In genomic region chr1:118931876-118932275, GRCh38 we compare ENCODE assay signal across 18 cellular contexts. TPM values are rescaled to one million over a fixed set of nuclear protein-coding genes. Genes with fewer than 3 reads are reported as not detected.
A peak's percentile ranks its signal among the peaks of the same experiment; 100 is the strongest.
DNase-seq lines count a peak whose midpoint lies in the region; ATAC-seq lines count a peak whose summit lies in the region.
"Had no signal": no experiment of that assay in that cellular context is flagged by ENCODE, and none has a peak within 500 bp of the region (broad histone marks: within the 10 kb centered on the region; RNA-seq: fewer than 3 reads in every experiment).

No MANE protein-coding gene starts in this region.

- ATAC-seq in HG03565 (IDR thresholded peaks at IDR 0.05; ENCODE audit: unreplicated experiment), result no peak
- ATAC-seq: T-helper 17 cell had no signal

- DNase-seq in NCI-H1105 treated with DMSO at 0.1 percent for 48 hours (lab: John Stamatoyannopoulos, UW) (peak; percentile 27), NCI-H1105 (lab: John Stamatoyannopoulos, UW) (no peak), LHCN-M2 (ENCODE audit: low read depth) (peak; percentile 56), NCI-H2171 (lab: John Stamatoyannopoulos, UW) (peak; percentile 64), left kidney (ENCODE audit: low read depth, low spot score) (peak; percentile 73), medulla oblongata (ENCODE audit: extremely low spot score) (no peak)
- DNase-seq: Calu3, GM23248, H7, NCI-H1694 treated with DMSO at 0.1 percent for 48 hours, NCI-H2107, NCI-H226, NCI-H510A treated with DMSO at 0.1 percent for 48 hours, Right ventricle myocardium superior, RPMI8226, T-helper 17 cell had no signal

RNA-seq across cellular contexts. Expression of gene TBX15, which starts 56.3 kb away (rescaled TPM):
- 14.1 and 20.9 TPM in 2 replicates for total RNA-seq in LHCN-M2 (2014; rRNA removed)
- 6.2 TPM for polyA plus RNA-seq in LHCN-M2 (2012)
- total RNA-seq: A172, Calu3, T-helper 17 cell had no signal

Comparison
In these comparisons a context has a peak if more than half of its experiments do, and no peak if none do; other contexts are left out.
1. DNase-seq: peak in NCI-H1105 treated with DMSO at 0.1 percent for 48 hours (single experiment), LHCN-M2 (single experiment), NCI-H2171 (single experiment) and left kidney (single experiment); none in NCI-H1105 (single experiment) and medulla oblongata (single experiment).